17 cellular contexts compared by ENCODE assay signal in the genomic region with DNA sequence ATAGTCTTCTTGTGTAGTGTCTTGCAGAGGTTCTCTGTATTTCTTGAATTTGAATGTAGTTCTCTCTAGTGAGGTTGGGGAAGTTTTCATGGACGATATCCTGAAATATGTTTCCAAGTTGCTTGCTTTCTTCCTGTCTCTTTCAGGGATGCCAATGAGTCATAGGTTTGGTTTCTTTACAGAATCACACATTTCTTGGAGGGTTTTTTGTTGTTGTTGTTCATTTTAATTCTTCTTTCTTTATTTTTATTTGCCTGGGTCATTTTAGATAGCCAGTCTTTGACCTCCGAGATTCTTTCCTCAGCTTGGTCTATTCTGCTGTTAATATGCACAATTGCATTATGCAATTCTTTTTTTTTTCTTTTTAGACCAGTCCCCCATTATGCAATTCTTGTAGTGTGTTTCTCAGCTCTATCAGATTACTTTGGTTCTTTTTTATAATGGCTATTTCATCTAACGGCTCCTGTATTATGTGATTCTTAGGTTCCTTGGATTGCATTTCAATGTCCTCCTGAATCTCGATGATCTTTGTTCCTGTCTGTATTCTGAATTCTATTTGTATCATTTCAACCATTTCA.
DNase-seq lines count a peak whose midpoint lies in the region; ATAC-seq and TF ChIP-seq lines count a peak whose summit lies in the region.
"Had no signal": no experiment of that assay in that cellular context is flagged by ENCODE, and none has a peak within 500 bp of the region (broad histone marks: within the 10 kb centered on the region; RNA-seq: fewer than 3 reads in every experiment).

No MANE protein-coding gene starts in this region.

- no peak for TF ChIP-seq CTCF in fibroblast of pulmonary artery (IDR thresholded peaks at IDR 0.05; ENCODE audit: low read length, missing control alignments)

- no peak overlapping the region for H2AFZ ChIP-seq in Karpas-422 (ENCODE audit: low read length)

- ATAC-seq in sciatic nerve: peak; percentile 81

- H4K20me1 ChIP-seq in Karpas-422 (ENCODE audit: insufficient read depth, low read depth, low read length): no peaks in the 10 kb centered on the region

- H3K4me2 ChIP-seq in Karpas-422 (ENCODE audit: low read depth, low read length, poor library complexity, severe bottlenecking): no peak overlapping the region

- no peaks in the 10 kb centered on the region for H3K27me3 ChIP-seq in effector memory CD4-positive, alpha-beta T cell (replicated peaks; ENCODE audit: control insufficient read depth, insufficient read depth, low read length, poor library complexity, severe bottlenecking)
- no peaks in the 10 kb centered on the region for H3K27me3 ChIP-seq in Karpas-422 (ENCODE audit: low read length)
- H3K27me3 ChIP-seq: breast epithelium, upper lobe of left lung had no signal

- H3K36me3 ChIP-seq in effector memory CD4-positive, alpha-beta T cell (ENCODE audit: control insufficient read depth, insufficient read depth, low read length): no peaks in the 10 kb centered on the region
- H3K36me3 ChIP-seq in Karpas-422 (ENCODE audit: insufficient read depth, low read length): no peaks in the 10 kb centered on the region
- H3K36me3 ChIP-seq: breast epithelium, upper lobe of left lung had no signal

- H3K4me1 ChIP-seq in effector memory CD4-positive, alpha-beta T cell (ENCODE audit: control insufficient read depth, insufficient read depth, low read length, poor library complexity, severe bottlenecking): no peaks in the 10 kb centered on the region
- H3K4me1 ChIP-seq in Karpas-422 (ENCODE audit: low read length): no peaks in the 10 kb centered on the region
- H3K4me1 ChIP-seq: breast epithelium, upper lobe of left lung had no signal

- H3K9me3 ChIP-seq in effector memory CD4-positive, alpha-beta T cell (ENCODE audit: control insufficient read depth, low read length): no peaks in the 10 kb centered on the region
- no peaks in the 10 kb centered on the region for H3K9me3 ChIP-seq in Karpas-422 (ENCODE audit: low read length)
- H3K9me3 ChIP-seq: breast epithelium, upper lobe of left lung had no signal

- no peak overlapping the region for H3K9ac ChIP-seq in Karpas-422 (ENCODE audit: low read length)

- H3K4me3 ChIP-seq in fibroblast of pulmonary artery (replicated peaks; ENCODE audit: low read depth, low read length): no peak overlapping the region
- no peak overlapping the region for H3K4me3 ChIP-seq in effector memory CD4-positive, alpha-beta T cell (ENCODE audit: insufficient read depth, low read depth, low read length, poor library complexity, severe bottlenecking)
- no peak overlapping the region for H3K4me3 ChIP-seq in Karpas-422 (ENCODE audit: low read length)
- H3K4me3 ChIP-seq: breast epithelium, upper lobe of left lung had no signal

- no peak overlapping the region for H3K27ac ChIP-seq in effector memory CD4-positive, alpha-beta T cell (ENCODE audit: insufficient read depth, low read length, poor library complexity, severe bottlenecking)
- no peak overlapping the region for H3K27ac ChIP-seq in Karpas-422 (ENCODE audit: low read length)
- H3K27ac ChIP-seq: breast epithelium, upper lobe of left lung had no signal

- no peaks in the 10 kb centered on the region for H3K9me2 ChIP-seq in Karpas-422 (replicated peaks; ENCODE audit: insufficient read depth, low read length)

- no peaks in the 10 kb centered on the region for H3K79me2 ChIP-seq in Karpas-422 (ENCODE audit: low read length)

- DNase-seq in NOMO-1 treated with DMSO at 0.1 percent for 48 hours (lab: John Stamatoyannopoulos, UW; ENCODE audit: unreplicated experiment) (peak; percentile 20), NOMO-1 treated with dmso at 0.1 percent for 144 hours (lab: John Stamatoyannopoulos, UW; ENCODE audit: unreplicated experiment) (no peak), amniotic epithelial cell (ENCODE audit: low read depth) (peak; percentile 56), fibroblast of pulmonary artery (ENCODE audit: low read depth) (peak; percentile 62), sciatic nerve (ENCODE audit: low spot score) (no peak), NCI-H2081 (lab: John Stamatoyannopoulos, UW) (no peak), Karpas-422 (no peak)
- no peak for DNase-seq in effector memory CD4-positive, alpha-beta T cell
- DNase-seq: 8988T, activated gamma-delta T cell treated with Interleukin-2 at 50 U/mL for 16 hours, DMS53, MM.1S, NCI-H2081 treated with DMSO at 0.1 percent for 48 hours, NCI-H774, nucleus accumbens, upper lobe of left lung had no signal

- intact Hi-C loops in sciatic nerve (cut with DNase I): no loop called here

Comparison
In these comparisons a context has a peak if more than half of its experiments do, and no peak if none do; other contexts are left out.
1. DNase-seq: peak in NOMO-1 treated with DMSO at 0.1 percent for 48 hours (single experiment), amniotic epithelial cell (single experiment) and fibroblast of pulmonary artery (single experiment); none in NOMO-1 treated with dmso at 0.1 percent for 144 hours (single experiment), sciatic nerve (single experiment), NCI-H2081 (0 of 2), effector memory CD4-positive, alpha-beta T cell (0 of 3) and Karpas-422 (single experiment).